ENCODE assay signal across 14 cellular contexts in the genomic region with DNA sequence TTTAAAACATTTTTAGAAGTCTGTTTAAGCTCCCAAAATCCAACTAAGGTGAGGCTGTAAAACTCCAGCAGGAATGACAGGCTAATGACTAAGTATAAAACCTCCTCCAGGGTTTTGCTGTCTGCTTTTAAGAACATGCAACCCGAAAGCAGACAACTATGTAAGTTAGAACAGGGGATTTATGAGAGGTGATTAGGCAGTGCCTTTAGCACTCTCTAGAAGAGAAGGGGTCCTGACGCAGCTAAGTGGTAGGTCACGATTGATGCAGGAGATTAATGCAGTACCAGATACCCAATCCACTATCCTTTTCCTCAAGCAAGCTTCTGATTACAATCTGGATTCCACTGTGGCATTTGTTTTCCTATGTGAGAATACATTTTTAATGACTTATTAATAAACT.
"Had no signal": no experiment of that assay in that cellular context is flagged by ENCODE, and none has a peak within 500 bp of the region (broad histone marks: within the 10 kb centered on the region; RNA-seq: fewer than 3 reads in every experiment).

No MANE protein-coding gene starts in this region.

- H3K27me3 ChIP-seq: adrenal gland, hepatocyte, spleen had no signal

- H3K36me3 ChIP-seq: adrenal gland, spleen had no signal

- H3K4me1 Mint-ChIP-seq: neural crest cell; stimulated activated naive B cell treated with anti-CD40 and anti-IgM and Interleukin-4, amounts not matched to agents 10 μg/mL and 1 μg/mL and 100 μg/mL, for 72 hours had no signal

- H3K27ac Mint-ChIP-seq: activated naive CD4-positive, alpha-beta T cell treated with anti-CD3 and anti-CD28 coated beads, Interleukin-2, amount 50 U/mL, for 72 hours; progenitor cell of endocrine pancreas; stimulated activated naive B cell treated with anti-CD40 and anti-IgM and Interleukin-4, amounts not matched to agents 10 μg/mL and 1 μg/mL and 100 μg/mL, for 72 hours; T-helper 2 cell treated with Interferon-gamma antibody and Interleukin-4, amounts not matched to agents 5 μg/mL and 100 μg/mL, for 36 hours had no signal

- H3K9me3 ChIP-seq: adrenal gland had no signal

- DNase-seq: activated CD4-positive, alpha-beta T cell treated with anti-CD3 and anti-CD28 coated beads, Interleukin-2, amount 50 U/mL, for 48 hours; activated gamma-delta T cell treated with Interleukin-2 at 50 U/mL for 16 hours; adrenal gland; effector CD4-positive, alpha-beta T cell; left cardiac atrium; spleen; stimulated activated naive B cell treated with anti-CD40 and anti-IgM and Interleukin-4, amounts not matched to agents 10 μg/mL and 1 μg/mL and 100 μg/mL, for 72 hours had no signal

- H3K9me3 Mint-ChIP-seq: activated naive CD4-positive, alpha-beta T cell treated with anti-CD3 and anti-CD28 coated beads, Interleukin-2, amount 50 U/mL, for 72 hours; neural crest cell; T-helper 2 cell treated with Interferon-gamma antibody and Interleukin-4, amounts not matched to agents 5 μg/mL and 100 μg/mL, for 36 hours had no signal

- ATAC-seq: activated naive CD4-positive, alpha-beta T cell treated with anti-CD3 and anti-CD28 coated beads, Interleukin-2, amount 50 U/mL, for 72 hours; esophagus mucosa; sciatic nerve; stimulated activated naive B cell treated with anti-CD40 and anti-IgM and Interleukin-4, amounts not matched to agents 10 μg/mL and 1 μg/mL and 100 μg/mL, for 72 hours had no signal

- H3K4me1 ChIP-seq: adrenal gland, spleen had no signal

- H3K4me3 ChIP-seq: adrenal gland, hepatocyte, spleen had no signal

- H3K27me3 Mint-ChIP-seq: progenitor cell of endocrine pancreas had no signal

- H3K4me3 Mint-ChIP-seq: neural crest cell; stimulated activated naive B cell treated with anti-CD40 and anti-IgM and Interleukin-4, amounts not matched to agents 10 μg/mL and 1 μg/mL and 100 μg/mL, for 72 hours; T-helper 2 cell treated with Interferon-gamma antibody and Interleukin-4, amounts not matched to agents 5 μg/mL and 100 μg/mL, for 36 hours had no signal

- H3K27ac ChIP-seq: adrenal gland, hepatocyte, spleen had no signal

- H3K36me3 Mint-ChIP-seq: activated naive CD4-positive, alpha-beta T cell treated with anti-CD3 and anti-CD28 coated beads, Interleukin-2, amount 50 U/mL, for 72 hours had no signal
